24 cellular contexts compared by ENCODE assay signal in genomic region chr6:1644516-1644915, GRCh38. TPM values are rescaled to one million over a fixed set of nuclear protein-coding genes. Genes with fewer than 3 reads are reported as not detected.
"Had no signal": no experiment of that assay in that cellular context is flagged by ENCODE, and none has a peak within 500 bp of the region (broad histone marks: within the 10 kb centered on the region; RNA-seq: fewer than 3 reads in every experiment).

No MANE protein-coding gene starts in this region.

- H3K27ac Mint-ChIP-seq: activated naive CD8-positive, alpha-beta T cell; activated T-cell treated with anti-CD3 and anti-CD28 coated beads, Interleukin-2, amount 50 U/mL, for 24 hours; activated T-helper 17 cell treated with anti-CD3 and anti-CD28 coated beads, Interleukin-2, amount 50 U/mL, for 72 hours; dendritic cell treated with granulocyte-macrophage colony-stimulating factor and Interleukin-4, amounts not matched to agents 40 ng/mL and 50 ng/mL, for 4 days; naive B cell; stimulated activated memory B cell treated with anti-CD40 and anti-IgM and Interleukin-4, amounts not matched to agents 10 μg/mL and 1 μg/mL and 100 μg/mL, for 72 hours had no signal

- H3K27me3 Mint-ChIP-seq: activated naive CD8-positive, alpha-beta T cell; activated T-cell treated with anti-CD3 and anti-CD28 coated beads, Interleukin-2, amount 50 U/mL, for 24 hours; activated T-helper 17 cell treated with anti-CD3 and anti-CD28 coated beads, Interleukin-2, amount 50 U/mL, for 72 hours; stimulated activated memory B cell treated with anti-CD40 and anti-IgM and Interleukin-4, amounts not matched to agents 10 μg/mL and 1 μg/mL and 100 μg/mL, for 72 hours had no signal

- H3K4me1 Mint-ChIP-seq: activated T-helper 17 cell treated with anti-CD3 and anti-CD28 coated beads, Interleukin-2, amount 50 U/mL, for 72 hours; neural crest cell had no signal

- H3K9me3 Mint-ChIP-seq: activated T-cell treated with anti-CD3 and anti-CD28 coated beads, Interleukin-2, amount 50 U/mL, for 24 hours; activated T-helper 17 cell treated with anti-CD3 and anti-CD28 coated beads, Interleukin-2, amount 50 U/mL, for 72 hours; dendritic cell treated with granulocyte-macrophage colony-stimulating factor and Interleukin-4, amounts not matched to agents 40 ng/mL and 50 ng/mL, for 4 days; naive B cell; neural crest cell; stimulated activated memory B cell treated with anti-CD40 and anti-IgM and Interleukin-4, amounts not matched to agents 10 μg/mL and 1 μg/mL and 100 μg/mL, for 72 hours had no signal

- H3K4me3 Mint-ChIP-seq: activated naive CD8-positive, alpha-beta T cell; activated T-cell treated with anti-CD3 and anti-CD28 coated beads, Interleukin-2, amount 50 U/mL, for 24 hours; activated T-helper 17 cell treated with anti-CD3 and anti-CD28 coated beads, Interleukin-2, amount 50 U/mL, for 72 hours; dendritic cell treated with granulocyte-macrophage colony-stimulating factor and Interleukin-4, amounts not matched to agents 40 ng/mL and 50 ng/mL, for 4 days; naive B cell; neural crest cell; stimulated activated memory B cell treated with anti-CD40 and anti-IgM and Interleukin-4, amounts not matched to agents 10 μg/mL and 1 μg/mL and 100 μg/mL, for 72 hours had no signal

- DNase-seq: activated CD4-positive, alpha-beta T cell treated with anti-CD3 and anti-CD28 coated beads for 1 hour; activated CD4-positive, alpha-beta T cell treated with anti-CD3 and anti-CD28 coated beads, Interleukin-2, amount 50 U/mL, for 1 hour; activated CD8-positive, alpha-beta memory T cell treated with anti-CD3 and anti-CD28 coated beads for 24 hours; activated CD8-positive, alpha-beta memory T cell treated with anti-CD3 and anti-CD28 coated beads, Interleukin-2, amount 50 U/mL, for 4 hours; activated naive CD4-positive, alpha-beta T cell; activated T-cell treated with anti-CD3 and anti-CD28 coated beads, Interleukin-2, amount 50 U/mL, for 24 hours; adrenal gland; brain microvascular endothelial cell; caudate nucleus; effector CD4-positive, alpha-beta T cell; erythroblast; foreskin keratinocyte; kidney; mesenchymal stem cell; naive B cell; retina; sigmoid colon; stimulated activated CD4-positive, alpha-beta T cell treated with anti-CD3 and anti-CD28 coated beads, Interleukin-15, amount 100 ng/mL, for 24 hours; transverse colon had no signal

RNA-seq across cellular contexts. Expression of gene FOXC1, which starts 34.8 kb away (rescaled TPM):
- total RNA-seq: activated T-helper 17 cell treated with anti-CD3 and anti-CD28 coated beads, Interleukin-2, amount 50 U/mL, for 72 hours had no signal
